In the genomic region with DNA sequence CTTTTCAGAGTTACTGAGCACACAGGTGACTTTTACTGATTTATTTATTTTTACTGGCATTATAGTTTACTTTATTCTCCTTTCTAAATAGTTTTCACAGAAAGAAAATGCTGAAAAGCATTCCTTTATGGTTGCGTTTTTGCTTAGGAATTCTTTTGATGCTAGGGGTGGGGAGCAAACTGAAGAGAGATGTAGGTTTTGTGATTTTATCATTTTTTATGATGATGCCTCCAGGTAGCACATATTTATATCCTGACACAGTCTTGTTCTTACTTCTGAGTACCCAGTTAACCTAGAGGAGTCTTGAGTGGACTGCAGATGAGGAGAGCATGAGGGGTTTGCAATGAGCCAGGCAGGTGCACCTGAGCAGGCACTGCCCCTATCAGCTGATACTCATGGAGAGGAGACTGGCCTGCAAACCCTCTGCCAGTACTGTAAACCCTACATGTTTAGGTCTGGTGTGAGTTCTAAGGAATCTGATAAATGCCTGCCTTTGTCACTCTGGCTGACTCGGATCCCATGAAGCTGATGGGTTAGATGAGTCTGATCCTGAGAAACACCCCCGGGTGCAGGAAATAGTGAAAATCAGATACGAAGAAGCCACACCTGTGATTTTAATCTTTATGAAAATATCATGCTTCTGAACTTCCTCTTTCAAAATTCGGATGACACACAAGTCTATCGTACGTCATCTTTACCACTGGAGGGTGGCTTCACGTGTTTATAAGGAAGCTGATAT, we compare ENCODE assay signal across 9 cellular contexts.
DNase-seq lines count a peak whose midpoint lies in the region; ATAC-seq lines count a peak whose summit lies in the region.
"Had no signal": no experiment of that assay in that cellular context is flagged by ENCODE, and none has a peak within 500 bp of the region (broad histone marks: within the 10 kb centered on the region; RNA-seq: fewer than 3 reads in every experiment).

No MANE protein-coding gene starts in this region.

- no peaks in the 10 kb centered on the region for H3K36me3 ChIP-seq in Karpas-422 (ENCODE audit: insufficient read depth, low read length)

- peak overlapping the region; percentile 27; the same call in 1 of the 2 replicates for H3K4me3 ChIP-seq in Karpas-422 (ENCODE audit: low read length)

- DNase-seq in activated naive CD4-positive, alpha-beta T cell treated with anti-CD3 and anti-CD28 coated beads, Interleukin-2, amount 10 ng/mL, durations not matched to agents 7 days and 5 days, result no peak
- DNase-seq in activated naive CD4-positive, alpha-beta T cell treated with Interleukin-2 at 50 U/mL for 16 hours, result no peak
- peak; percentile 79 for DNase-seq in Karpas-422
- peak; percentile 4 to 17 for DNase-seq in activated T-cell treated with anti-CD3 and anti-CD28 coated beads, Interleukin-2, amount 50 U/mL, for 72 hours
- DNase-seq in stimulated activated CD8-positive, alpha-beta memory T cell treated with anti-CD3 and anti-CD28 coated beads, Interleukin-4, amount 100 ng/mL, for 48 hours, result peak; percentile 39
- DNase-seq in GM03348 (ENCODE audit: low spot score), result no peak
- no peak for DNase-seq in NCI-H774 (lab: John Stamatoyannopoulos, UW)
- no peak for DNase-seq in NCI-H2171 (lab: John Stamatoyannopoulos, UW)
- DNase-seq: NCI-H1436 treated with DMSO at 0.1 percent for 48 hours had no signal

- no peak overlapping the region for H2AFZ ChIP-seq in Karpas-422 (ENCODE audit: low read length)

- H3K9me3 Mint-ChIP-seq in activated naive CD4-positive, alpha-beta T cell treated with anti-CD3 and anti-CD28 coated beads, Interleukin-2, amount 10 ng/mL, durations not matched to agents 7 days and 5 days, result no peaks in the 10 kb centered on the region
- no peaks in the 10 kb centered on the region for H3K9me3 Mint-ChIP-seq in activated T-cell treated with anti-CD3 and anti-CD28 coated beads, Interleukin-2, amount 50 U/mL, for 72 hours

- no peak overlapping the region for H3K9ac ChIP-seq in Karpas-422 (ENCODE audit: low read length)

- CTCF ChIA-PET in activated naive CD4-positive, alpha-beta T cell treated with anti-CD3 and anti-CD28 coated beads, Interleukin-2, amount 10 ng/mL, durations not matched to agents 7 days and 5 days (lab: Charles Lee), result interaction anchor here (1.4 kb wide), 1 partner anchor 10 kb away, joined by 5 read pairs; no protein-coding TSS in a partner anchor

- H3K79me2 ChIP-seq in Karpas-422 (ENCODE audit: low read length), result no peaks in the 10 kb centered on the region

- no peaks in the 10 kb centered on the region for H3K9me3 ChIP-seq in Karpas-422 (ENCODE audit: low read length)

- H3K27me3 Mint-ChIP-seq in activated naive CD4-positive, alpha-beta T cell treated with anti-CD3 and anti-CD28 coated beads, Interleukin-2, amount 10 ng/mL, durations not matched to agents 7 days and 5 days, result peaks cover 62% of the 10 kb centered on the region
- peaks cover 30% of the 10 kb centered on the region for H3K27me3 Mint-ChIP-seq in activated T-cell treated with anti-CD3 and anti-CD28 coated beads, Interleukin-2, amount 50 U/mL, for 72 hours (ENCODE audit: low read depth)

- H3K4me1 Mint-ChIP-seq in activated naive CD4-positive, alpha-beta T cell treated with anti-CD3 and anti-CD28 coated beads, Interleukin-2, amount 10 ng/mL, durations not matched to agents 7 days and 5 days, result peaks cover 22% of the 10 kb centered on the region
- peaks cover 18% of the 10 kb centered on the region for H3K4me1 Mint-ChIP-seq in activated T-cell treated with anti-CD3 and anti-CD28 coated beads, Interleukin-2, amount 50 U/mL, for 72 hours (ENCODE audit: low read depth)

- peak overlapping the region; percentile 44 for H3K4me2 ChIP-seq in Karpas-422 (ENCODE audit: low read depth, low read length, poor library complexity, severe bottlenecking)

- H3K27ac ChIP-seq in Karpas-422 (ENCODE audit: low read length), result no peak overlapping the region

- peak overlapping the region; percentile 56 for H3K27ac Mint-ChIP-seq in activated naive CD4-positive, alpha-beta T cell treated with anti-CD3 and anti-CD28 coated beads, Interleukin-2, amount 10 ng/mL, durations not matched to agents 7 days and 5 days
- H3K27ac Mint-ChIP-seq in activated T-cell treated with anti-CD3 and anti-CD28 coated beads, Interleukin-2, amount 50 U/mL, for 72 hours, result peak overlapping the region; percentile 47

- no peaks in the 10 kb centered on the region for H3K36me3 Mint-ChIP-seq in activated naive CD4-positive, alpha-beta T cell treated with anti-CD3 and anti-CD28 coated beads, Interleukin-2, amount 10 ng/mL, durations not matched to agents 7 days and 5 days
- no peaks in the 10 kb centered on the region for H3K36me3 Mint-ChIP-seq in activated T-cell treated with anti-CD3 and anti-CD28 coated beads, Interleukin-2, amount 50 U/mL, for 72 hours (ENCODE audit: insufficient read depth in 2 of 2)

- no peaks in the 10 kb centered on the region for H3K27me3 ChIP-seq in Karpas-422 (ENCODE audit: low read length)

- peaks cover 23% of the 10 kb centered on the region for H3K4me1 ChIP-seq in Karpas-422 (ENCODE audit: low read length)

- peak; percentile 75 to 79 for ATAC-seq in activated T-cell treated with anti-CD3 and anti-CD28 coated beads, Interleukin-2, amount 50 U/mL, for 72 hours (replicated peaks in 1 of 2)

- H3K9me2 ChIP-seq in Karpas-422 (replicated peaks; ENCODE audit: insufficient read depth, low read length), result no peaks in the 10 kb centered on the region

- no peak overlapping the region for H3K4me3 Mint-ChIP-seq in activated naive CD4-positive, alpha-beta T cell treated with anti-CD3 and anti-CD28 coated beads, Interleukin-2, amount 10 ng/mL, durations not matched to agents 7 days and 5 days
- H3K4me3 Mint-ChIP-seq in activated T-cell treated with anti-CD3 and anti-CD28 coated beads, Interleukin-2, amount 50 U/mL, for 72 hours, result peak overlapping the region; percentile 47 to 60

- no peaks in the 10 kb centered on the region for H4K20me1 ChIP-seq in Karpas-422 (ENCODE audit: insufficient read depth, low read depth, low read length)

Comparison
In these comparisons a context has a peak if more than half of its experiments do, and no peak if none do; other contexts are left out.
1. DNase-seq: peak in Karpas-422 (single experiment), activated T-cell treated with anti-CD3 and anti-CD28 coated beads, Interleukin-2, amount 50 U/mL, for 72 hours (2 of 2) and stimulated activated CD8-positive, alpha-beta memory T cell treated with anti-CD3 and anti-CD28 coated beads, Interleukin-4, amount 100 ng/mL, for 48 hours (single experiment); none in activated naive CD4-positive, alpha-beta T cell treated with anti-CD3 and anti-CD28 coated beads, Interleukin-2, amount 10 ng/mL, durations not matched to agents 7 days and 5 days (single experiment), activated naive CD4-positive, alpha-beta T cell treated with Interleukin-2 at 50 U/mL for 16 hours (single experiment), GM03348 (single experiment), NCI-H774 (single experiment) and NCI-H2171 (single experiment).